18 cellular contexts compared by ENCODE assay signal in genomic region chr9:123044556-123044955, GRCh38. TPM values are rescaled to one million over a fixed set of nuclear protein-coding genes. Genes with fewer than 3 reads are reported as not detected.
A peak's percentile ranks its signal among the peaks of the same experiment; 100 is the strongest.
DNase-seq lines count a peak whose midpoint lies in the region; ATAC-seq and TF ChIP-seq lines count a peak whose summit lies in the region.
"Had no signal": no experiment of that assay in that cellular context is flagged by ENCODE, and none has a peak within 500 bp of the region (broad histone marks: within the 10 kb centered on the region; RNA-seq: fewer than 3 reads in every experiment).

No MANE protein-coding gene starts in this region.

- peak; percentile 40 for DNase-seq in GM04504 (ENCODE audit: low read depth)
- peak; percentile 88 for DNase-seq in adipocyte (ENCODE audit: low read depth)
- peak; percentile 60 for DNase-seq in fibroblast of the conjunctiva (ENCODE audit: low read depth)
- DNase-seq in thoracic aorta (ENCODE audit: low spot score): no peak
- DNase-seq in COR-L47 (lab: John Stamatoyannopoulos, UW): no peak
- DNase-seq in activated naive CD4-positive, alpha-beta T cell treated with anti-CD3 and anti-CD28 coated beads, Interleukin-2, amount 50 U/mL, for 72 hours (ENCODE audit: low spot score in 2 of 2): no peak
- no peak for DNase-seq in natural killer cell
- DNase-seq: activated CD4-positive, alpha-beta T cell treated with anti-CD3 and anti-CD28 coated beads for 1 hour; activated T-cell treated with anti-CD3 and anti-CD28 coated beads for 4 hours; CD8-positive, alpha-beta T cell; head of caudate nucleus; NCI-H2171 treated with DMSO at 0.1 percent for 48 hours; retina; stimulated activated CD4-positive, alpha-beta T cell treated with anti-CD3 and anti-CD28 coated beads, Interleukin-2, amount 100 ng/mL, for 48 hours; T-helper 1 cell had no signal

- H3K27me3 ChIP-seq in adipocyte (replicated peaks; ENCODE audit: control insufficient read depth, insufficient read depth, low read length): no peaks in the 10 kb centered on the region
- no peaks in the 10 kb centered on the region for H3K27me3 ChIP-seq in thoracic aorta (replicated peaks; ENCODE audit: insufficient read depth)

- peaks cover 6 to 9% of the 10 kb centered on the region in 2 donors for H3K36me3 Mint-ChIP-seq in activated naive CD4-positive, alpha-beta T cell treated with anti-CD3 and anti-CD28 coated beads, Interleukin-2, amount 50 U/mL, for 72 hours
- peaks cover 15% of the 10 kb centered on the region for H3K36me3 Mint-ChIP-seq in natural killer cell
- H3K36me3 Mint-ChIP-seq: stimulated activated effector memory CD8-positive, alpha-beta T cell treated with anti-CD3 and anti-CD28 coated beads, Interleukin-12 subunit alpha, Interleukin-12 subunit beta, amount 100 ng/mL, for 72 hours had no signal

- TF ChIP-seq CTCF in thoracic aorta (IDR thresholded peaks at IDR 0.05): no peak
- no peak for TF ChIP-seq CTCF in natural killer cell (IDR thresholded peaks at IDR 0.05)

- no peak overlapping the region for H3K4me3 Mint-ChIP-seq in natural killer cell
- H3K4me3 Mint-ChIP-seq: CD8-positive, alpha-beta T cell; nephron; stimulated activated effector memory CD8-positive, alpha-beta T cell treated with anti-CD3 and anti-CD28 coated beads, Interleukin-12 subunit alpha, Interleukin-12 subunit beta, amount 100 ng/mL, for 72 hours had no signal

- H3K9me3 Mint-ChIP-seq in activated naive CD4-positive, alpha-beta T cell treated with anti-CD3 and anti-CD28 coated beads, Interleukin-2, amount 50 U/mL, for 72 hours: no peaks in the 10 kb centered on the region
- peaks cover 0 to 5% of the 10 kb centered on the region in 2 donors for H3K9me3 Mint-ChIP-seq in natural killer cell
- H3K9me3 Mint-ChIP-seq: stimulated activated effector memory CD8-positive, alpha-beta T cell treated with anti-CD3 and anti-CD28 coated beads, Interleukin-12 subunit alpha, Interleukin-12 subunit beta, amount 100 ng/mL, for 72 hours had no signal

- H3K27ac Mint-ChIP-seq in activated naive CD4-positive, alpha-beta T cell treated with anti-CD3 and anti-CD28 coated beads, Interleukin-2, amount 50 U/mL, for 72 hours: no peak overlapping the region
- H3K27ac Mint-ChIP-seq in natural killer cell: no peak overlapping the region
- H3K27ac Mint-ChIP-seq: CD8-positive, alpha-beta T cell; stimulated activated effector memory CD8-positive, alpha-beta T cell treated with anti-CD3 and anti-CD28 coated beads, Interleukin-12 subunit alpha, Interleukin-12 subunit beta, amount 100 ng/mL, for 72 hours had no signal

- peak overlapping the region; percentile 42 for H3K9ac ChIP-seq in adipocyte (ENCODE audit: low read length)

- intact Hi-C loops in natural killer cell (cut with micrococcal nuclease): no loop called here

- H3K36me3 ChIP-seq in adipocyte (ENCODE audit: control insufficient read depth, insufficient read depth, low read length, severe bottlenecking) (peaks cover 3% of the 10 kb centered on the region), thoracic aorta (no peaks in the 10 kb centered on the region)

- H3K27ac ChIP-seq in thoracic aorta: peak overlapping the region; percentile 74 to 77

- H3K4me3 ChIP-seq in adipocyte (ENCODE audit: low read length) (no peak overlapping the region), thoracic aorta (no peak overlapping the region)

- H3K4me1 Mint-ChIP-seq in natural killer cell: no peaks in the 10 kb centered on the region
- H3K4me1 Mint-ChIP-seq: stimulated activated effector memory CD8-positive, alpha-beta T cell treated with anti-CD3 and anti-CD28 coated beads, Interleukin-12 subunit alpha, Interleukin-12 subunit beta, amount 100 ng/mL, for 72 hours had no signal

- H3K9me3 ChIP-seq in adipocyte (ENCODE audit: control insufficient read depth, low read length): no peaks in the 10 kb centered on the region
- no peaks in the 10 kb centered on the region for H3K9me3 ChIP-seq in thoracic aorta

- ATAC-seq in thoracic aorta (ENCODE audit: insufficient number of reproducible peaks, low FRiP score, low read depth): no peak
- no peak for ATAC-seq in HG02623 (IDR thresholded peaks at IDR 0.05; ENCODE audit: unreplicated experiment)
- ATAC-seq in activated naive CD4-positive, alpha-beta T cell treated with anti-CD3 and anti-CD28 coated beads, Interleukin-2, amount 50 U/mL, for 72 hours: no peak
- no peak for ATAC-seq in natural killer cell
- ATAC-seq: CD8-positive, alpha-beta T cell; stimulated activated effector memory CD8-positive, alpha-beta T cell treated with anti-CD3 and anti-CD28 coated beads, Interleukin-12 subunit alpha, Interleukin-12 subunit beta, amount 100 ng/mL, for 72 hours had no signal

- no peaks in the 10 kb centered on the region for H3K27me3 Mint-ChIP-seq in natural killer cell (ENCODE audit: low read depth in 2 of 2)

- H3K4me1 ChIP-seq in adipocyte (ENCODE audit: control insufficient read depth, insufficient read depth, low read length): peaks cover 34% of the 10 kb centered on the region
- H3K4me1 ChIP-seq in thoracic aorta (ENCODE audit: control insufficient read depth in 1 of 2, low read depth in 2 of 2): peaks cover 58 to 92% of the 10 kb centered on the region in 2 donors

RNA-seq across cellular contexts. Expression of gene GPR21, which starts 11.1 kb away (rescaled TPM):
- total RNA-seq in thoracic aorta (1 to 10 TPM in 1 of 2 donors, not detected in 1; 6.4 TPM), natural killer cell (1 to 10 TPM in 1 of 3 donors, not detected in 2; 1.9 TPM)
- 1 to 10 TPM in 1 of 2 donors, under 1 TPM in 1; 0.23 to 1.7 TPM for total RNA-seq in activated naive CD4-positive, alpha-beta T cell treated with anti-CD3 and anti-CD28 coated beads, Interleukin-2, amount 50 U/mL, for 72 hours

Comparison
In these comparisons a context has a peak if more than half of its experiments do, and no peak if none do; other contexts are left out.
1. DNase-seq: peak in GM04504 (single experiment), adipocyte (single experiment) and fibroblast of the conjunctiva (single experiment); none in thoracic aorta (single experiment), COR-L47 (single experiment), activated naive CD4-positive, alpha-beta T cell treated with anti-CD3 and anti-CD28 coated beads, Interleukin-2, amount 50 U/mL, for 72 hours (0 of 2) and natural killer cell (single experiment).